ENCODE assay signal across 25 cellular contexts in genomic region chr4:148935179-148935578, GRCh38.
"Had no signal": no experiment of that assay in that cellular context is flagged by ENCODE, and none has a peak within 500 bp of the region (broad histone marks: within the 10 kb centered on the region; RNA-seq: fewer than 3 reads in every experiment).

No MANE protein-coding gene starts in this region.

- H3K27me3 Mint-ChIP-seq: stimulated activated memory B cell treated with anti-CD40 and anti-IgM and Interleukin-4, amounts not matched to agents 10 μg/mL and 1 μg/mL and 100 μg/mL, for 72 hours had no signal

- H3K4me3 ChIP-seq: hepatocyte, left ventricle myocardium inferior, lung, ovary, sigmoid colon, stomach, testis, thyroid gland, transverse colon, upper lobe of left lung, vagina had no signal

- H3K4me1 ChIP-seq: left ventricle myocardium inferior, sigmoid colon, testis, thyroid gland, transverse colon, upper lobe of left lung, vagina had no signal

- H3K4me2 ChIP-seq: hepatocyte had no signal

- H3K4me3 Mint-ChIP-seq: mesothelial cell of epicardium; natural killer cell; stimulated activated memory B cell treated with anti-CD40 and anti-IgM and Interleukin-4, amounts not matched to agents 10 μg/mL and 1 μg/mL and 100 μg/mL, for 72 hours had no signal

- H3K36me3 Mint-ChIP-seq: stimulated activated memory B cell treated with anti-CD40 and anti-IgM and Interleukin-4, amounts not matched to agents 10 μg/mL and 1 μg/mL and 100 μg/mL, for 72 hours had no signal

- H3K4me1 Mint-ChIP-seq: mesothelial cell of epicardium; natural killer cell; stimulated activated memory B cell treated with anti-CD40 and anti-IgM and Interleukin-4, amounts not matched to agents 10 μg/mL and 1 μg/mL and 100 μg/mL, for 72 hours had no signal

- H3K79me2 ChIP-seq: hepatocyte had no signal

- DNase-seq: islet precursor cell; left ventricle myocardium inferior; mesendoderm; naive B cell; natural killer cell; ovary; right cardiac atrium; sigmoid colon; small intestine; stimulated activated CD4-positive, alpha-beta T cell treated with anti-CD3 and anti-CD28 coated beads, Interleukin-1b, Interleukin-23, amount 100 ng/mL, for 48 hours; stimulated activated CD4-positive, alpha-beta T cell treated with anti-CD3 and anti-CD28 coated beads, Interleukin-2, amount 100 ng/mL, for 48 hours; stimulated activated CD4-positive, alpha-beta T cell treated with anti-CD3 and anti-CD28 coated beads, Interleukin-4, amount 100 ng/mL, for 4 hours; stimulated activated CD8-positive, alpha-beta memory T cell treated with anti-CD3 and anti-CD28 coated beads, Interleukin-4, amount 100 ng/mL, for 48 hours; stimulated activated naive CD8-positive, alpha-beta T cell treated with anti-CD3 and anti-CD28 coated beads, Interleukin-15, Interleukin-2, amounts not matched to agents 100 U/mL and 50 U/mL, for 24 hours; stomach; testis; thyroid gland; transverse colon; upper lobe of left lung had no signal

- H3K9me3 ChIP-seq: ovary, sigmoid colon, testis, thyroid gland, vagina had no signal

- H3K27me3 ChIP-seq: hepatocyte, ovary, sigmoid colon, stomach, testis, thyroid gland, transverse colon, upper lobe of left lung, vagina had no signal

- H2AFZ ChIP-seq: hepatocyte had no signal

- H3K27ac ChIP-seq: hepatocyte, left ventricle myocardium inferior, ovary, sigmoid colon, stomach, testis, thyroid gland, transverse colon, upper lobe of left lung, vagina had no signal

- H3K36me3 ChIP-seq: left ventricle myocardium inferior, ovary, sigmoid colon, stomach, thyroid gland, transverse colon, upper lobe of left lung, vagina had no signal

- H3K27ac Mint-ChIP-seq: mesothelial cell of epicardium; natural killer cell; progenitor cell of endocrine pancreas; stimulated activated memory B cell treated with anti-CD40 and anti-IgM and Interleukin-4, amounts not matched to agents 10 μg/mL and 1 μg/mL and 100 μg/mL, for 72 hours had no signal

- ATAC-seq: natural killer cell; right cardiac atrium; stimulated activated memory B cell treated with anti-CD40 and anti-IgM and Interleukin-4, amounts not matched to agents 10 μg/mL and 1 μg/mL and 100 μg/mL, for 72 hours; stimulated activated naive CD8-positive, alpha-beta T cell treated with anti-CD3 and anti-CD28 coated beads, Interleukin-15, Interleukin-2, amounts not matched to agents 100 U/mL and 50 U/mL, for 24 hours had no signal
